ENCODE assay signal across 8 cellular contexts in the genomic region with DNA sequence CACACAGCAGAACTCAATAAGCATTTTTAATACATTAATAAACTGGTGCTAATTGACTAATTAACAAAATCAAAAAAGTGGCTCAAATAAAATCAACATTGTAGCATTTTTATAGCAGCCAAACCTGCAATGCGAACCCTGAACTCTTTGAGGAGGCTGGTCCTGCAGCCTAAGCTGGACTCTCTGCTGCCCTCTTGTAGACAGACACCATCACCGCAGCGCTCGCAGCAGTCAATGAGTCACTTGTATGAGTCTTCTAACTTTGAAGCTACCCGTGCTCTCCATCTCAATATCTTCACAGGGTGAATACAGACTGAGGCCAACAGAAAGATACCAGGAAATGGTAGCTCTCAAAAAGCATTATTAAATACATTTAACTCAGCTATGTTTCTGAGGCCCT. TPM values are rescaled to one million over a fixed set of nuclear protein-coding genes. Genes with fewer than 3 reads are reported as not detected.
A peak's percentile ranks its signal among the peaks of the same experiment; 100 is the strongest.
DNase-seq lines count a peak whose midpoint lies in the region; ATAC-seq and TF ChIP-seq lines count a peak whose summit lies in the region.

No MANE protein-coding gene starts in this region.

- no peak overlapping the region for H3K9ac ChIP-seq in Loucy (ENCODE audit: low read depth, low read length, poor library complexity, severe bottlenecking)

- no peak for ATAC-seq in GM18868 (IDR thresholded peaks at IDR 0.05; ENCODE audit: unreplicated experiment)
- no peak for ATAC-seq in GM21723 (IDR thresholded peaks at IDR 0.05; ENCODE audit: unreplicated experiment)
- ATAC-seq in HG03378 (IDR thresholded peaks at IDR 0.05; ENCODE audit: unreplicated experiment) = no peak

- no peaks in the 10 kb centered on the region for H3K36me3 Mint-ChIP-seq in activated CD4-positive, alpha-beta memory T cell treated with anti-CD3 and anti-CD28 coated beads, Interleukin-2, amount 10 ng/mL, durations not matched to agents 7 days and 5 days (ENCODE audit: low read depth)

- no peak overlapping the region for H3K4me3 Mint-ChIP-seq in activated CD4-positive, alpha-beta memory T cell treated with anti-CD3 and anti-CD28 coated beads, Interleukin-2, amount 10 ng/mL, durations not matched to agents 7 days and 5 days

- peak; percentile 46 for TF ChIP-seq CTCF in Loucy (conservative IDR thresholded peaks at IDR 0.05; ENCODE audit: low read length)

- peak; percentile 3 for DNase-seq in ELF-1 (ENCODE audit: low read depth, low spot score)
- peak; percentile 34 for DNase-seq in activated CD4-positive, alpha-beta memory T cell treated with anti-CD3 and anti-CD28 coated beads, Interleukin-2, amount 10 ng/mL, durations not matched to agents 7 days and 5 days
- peak; percentile 30 for DNase-seq in kidney glomerular epithelial cell (lab: John Stamatoyannopoulos, UW)
- no peak for DNase-seq in GF-D8 (lab: John Stamatoyannopoulos, UW)

- no peak overlapping the region for H3K27ac Mint-ChIP-seq in activated CD4-positive, alpha-beta memory T cell treated with anti-CD3 and anti-CD28 coated beads, Interleukin-2, amount 10 ng/mL, durations not matched to agents 7 days and 5 days

- H3K79me2 ChIP-seq in Loucy (ENCODE audit: insufficient read depth, low read length) = no peaks in the 10 kb centered on the region

- no peaks in the 10 kb centered on the region for H3K9me3 Mint-ChIP-seq in activated CD4-positive, alpha-beta memory T cell treated with anti-CD3 and anti-CD28 coated beads, Interleukin-2, amount 10 ng/mL, durations not matched to agents 7 days and 5 days

- H3F3A ChIP-seq in Loucy (ENCODE audit: low read depth) = no peaks in the 10 kb centered on the region

- no peaks in the 10 kb centered on the region for H3K27me3 ChIP-seq in Loucy (ENCODE audit: insufficient read depth, low read length, poor library complexity, severe bottlenecking)

- H3K36me3 ChIP-seq in Loucy (ENCODE audit: insufficient read depth, low read length) = no peaks in the 10 kb centered on the region

- H3K4me2 ChIP-seq in Loucy (ENCODE audit: low read depth, low read length, poor library complexity, severe bottlenecking) = no peak overlapping the region

- CTCF ChIA-PET in activated CD4-positive, alpha-beta memory T cell treated with anti-CD3 and anti-CD28 coated beads, Interleukin-2, amount 10 ng/mL, durations not matched to agents 7 days and 5 days (lab: Charles Lee) = interaction anchor here (0.7 to 1.2 kb wide), 6 partner anchors 10 to 334 kb away, joined by 3 to 5 read pairs (median 4); no protein-coding TSS in a partner anchor

- H4K20me1 ChIP-seq in Loucy (ENCODE audit: insufficient read depth, low read length, poor library complexity, severe bottlenecking) = no peaks in the 10 kb centered on the region

- no peaks in the 10 kb centered on the region for H3K4me1 Mint-ChIP-seq in activated CD4-positive, alpha-beta memory T cell treated with anti-CD3 and anti-CD28 coated beads, Interleukin-2, amount 10 ng/mL, durations not matched to agents 7 days and 5 days

- H3K9me2 ChIP-seq in Loucy (replicated peaks; ENCODE audit: low read depth, low read length) = no peaks in the 10 kb centered on the region

- no peak overlapping the region for H3K4me3 ChIP-seq in Loucy (ENCODE audit: low read length, poor library complexity, severe bottlenecking)

- H3K9me3 ChIP-seq in Loucy (ENCODE audit: insufficient read depth, low read depth, low read length) = 0 out of 2 replicates have a peak, but pooled peaks cover 7% of the 10 kb centered on the region

- H3K4me1 ChIP-seq in Loucy (ENCODE audit: insufficient read depth, low read length, poor library complexity, severe bottlenecking) = no peaks in the 10 kb centered on the region

- no peak overlapping the region for H2AFZ ChIP-seq in Loucy (ENCODE audit: low read length)

- POLR2A ChIA-PET in activated CD4-positive, alpha-beta memory T cell treated with anti-CD3 and anti-CD28 coated beads, Interleukin-2, amount 10 ng/mL, durations not matched to agents 7 days and 5 days (lab: Charles Lee) = no interaction called here

- peaks cover 3% of the 10 kb centered on the region for H3K27me3 Mint-ChIP-seq in activated CD4-positive, alpha-beta memory T cell treated with anti-CD3 and anti-CD28 coated beads, Interleukin-2, amount 10 ng/mL, durations not matched to agents 7 days and 5 days

RNA-seq across cellular contexts. Expression of a gene that starts 9.7 kb away (rescaled TPM):
- total RNA-seq in activated CD4-positive, alpha-beta memory T cell treated with anti-CD3 and anti-CD28 coated beads, Interleukin-2, amount 10 ng/mL, durations not matched to agents 7 days and 5 days = not detected

RNA-seq across cellular contexts. Expression of a gene that starts 26.2 kb away (rescaled TPM):
- not detected for total RNA-seq in activated CD4-positive, alpha-beta memory T cell treated with anti-CD3 and anti-CD28 coated beads, Interleukin-2, amount 10 ng/mL, durations not matched to agents 7 days and 5 days

RNA-seq across cellular contexts. Expression of a gene that starts 42.1 kb away (rescaled TPM):
- total RNA-seq in activated CD4-positive, alpha-beta memory T cell treated with anti-CD3 and anti-CD28 coated beads, Interleukin-2, amount 10 ng/mL, durations not matched to agents 7 days and 5 days = not detected
